Comparison of ENCODE assay signal across 8 cellular contexts in genomic region chr6:35327349-35328027, GRCh38. TPM values are rescaled to one million over a fixed set of nuclear protein-coding genes. Genes with fewer than 3 reads are reported as not detected.
DNase-seq lines count a peak whose midpoint lies in the region; ATAC-seq, FAIRE-seq and TF ChIP-seq lines count a peak whose summit lies in the region.

No MANE protein-coding gene starts in this region.

- intact Hi-C loops in HepG2 (cut with micrococcal nuclease; ENCODE audit: unreplicated experiment) = loop anchor here (1.0 kb wide), 1 partner anchor 30 kb away; the partner anchor contains the start of gene DEF6

- peak; percentile 85 for TF ChIP-seq CTCF in BJ (IDR thresholded peaks at IDR 0.05; ENCODE audit: insufficient read depth, low read depth, low read length)
- peak; percentile 70 for TF ChIP-seq CTCF in bronchial epithelial cell (IDR thresholded peaks at IDR 0.05; ENCODE audit: insufficient read depth, low read length, severe bottlenecking)
- peak; percentile 89 for TF ChIP-seq CTCF in HepG2 (CRISPR knock-in tag; IDR thresholded peaks at IDR 0.05)

- BruUV-seq in HepG2 (replicated peaks; lab: Mats Ljungman, UMichigan) = no TSS peak

- H3K4me2 ChIP-seq in HepG2 (ENCODE audit: low read depth, low read length) = peak overlapping the region; percentile 65

- DNase-seq in BJ (ENCODE audit: low read depth) (no peak), NCI-H1694 (lab: John Stamatoyannopoulos, UW) (peak; percentile 41), bronchial epithelial cell (ENCODE audit: low read depth) (peak; percentile 50), HepG2 (ENCODE audit: low spot score) (peak; percentile 71)
- DNase-seq in activated CD4-positive, CD25-positive, alpha-beta regulatory T cell treated with anti-CD3 and anti-CD28 coated beads, Interleukin-2, amount 50 U/mL, for 16 hours (ENCODE audit: low read depth, low spot score) = peak; percentile 46
- peak; percentile 49 for DNase-seq in stimulated activated CD8-positive, alpha-beta memory T cell treated with anti-CD3 and anti-CD28 coated beads, Interleukin-12 subunit alpha, Interleukin-12 subunit beta, amount 100 ng/mL, for 4 hours (ENCODE audit: low read depth)

- FAIRE-seq in bronchial epithelial cell (lab: Jason Lieb, UNC) (no peak), HepG2 (lab: Jason Lieb, UNC) (peak; percentile 88)

- H3K4me1 ChIP-seq in HepG2 (ENCODE audit: insufficient read depth, low read length) = peaks cover 45% of the 10 kb centered on the region

- CTCF ChIA-PET in BJ (lab: Yijun Ruan, JAX) (interaction anchor here (0.6 to 5.4 kb wide), 14 partner anchors 9 to 528 kb away, joined by 3 to 57 read pairs (median 4); partner anchors contain the start of genes DEF6 and PPARD), HepG2 (lab: Yijun Ruan, JAX; ENCODE audit: low intra/inter-chr PET ratio, low total read pairs) (interaction anchor here (1.5 to 4.4 kb wide), 2 partner anchors 30 to 33 kb away, joined by 18 to 35 read pairs; partner anchors contain the start of gene DEF6)

- no peaks in the 10 kb centered on the region for H4K20me1 ChIP-seq in HepG2 (ENCODE audit: insufficient read depth, low read length)

- in situ Hi-C loops in HepG2 (cut with HindIII; ENCODE audit: extremely low pct_ligation_motif_present, low pct_unique_long_range_greater_than_20kb) = no loop called here

- peak overlapping the region; percentile 29 for H2AFZ ChIP-seq in HepG2 (ENCODE audit: low read length)

- H3K4me3 ChIP-seq in BJ (ENCODE audit: low read depth, low read length) = no peak overlapping the region
- H3K4me3 ChIP-seq in bronchial epithelial cell (ENCODE audit: low read depth, low read length) = no peak overlapping the region
- no peak overlapping the region for H3K4me3 ChIP-seq in HepG2 (replicated peaks in 1 of 3; ENCODE audit: insufficient read depth in 1 of 3, low read depth in 2 of 3, low read length in 3 of 3)

- no peak for TF ChIP-seq EP300 in HepG2 (IDR thresholded peaks at IDR 0.05; ENCODE audit: low read depth in 2 of 2, low read length in 2 of 2)
- TF ChIP-seq EP300 in HepG2 (CRISPR knock-in tag; IDR thresholded peaks at IDR 0.05; ENCODE audit: borderline replicate concordance) = no peak

- 0 out of 2 replicates have a peak overlapping the region, but pooled peaks have one; percentile 25 for H3K9ac ChIP-seq in HepG2 (ENCODE audit: insufficient read depth, low read depth, low read length)

- peak; percentile 81 for TF ChIP-seq RAD21 in HepG2 (CRISPR knock-in tag; IDR thresholded peaks at IDR 0.05)

- no peak overlapping the region for H3K27ac ChIP-seq in HepG2 (ENCODE audit: extremely low read length, insufficient read depth, low read length)

- ATAC-seq in GM21390 (IDR thresholded peaks at IDR 0.05; ENCODE audit: unreplicated experiment) = peak; percentile 53
- ATAC-seq in HepG2 = peak; percentile 91
- no peak for ATAC-seq in HG02852 (IDR thresholded peaks at IDR 0.05; ENCODE audit: unreplicated experiment)

- POLR2A ChIA-PET in BJ (lab: Charles Lee) (no interaction called here), HepG2 (lab: Yijun Ruan, JAX) (interaction anchor here (1.1 to 1.4 kb wide), 6 partner anchors 8 to 108 kb away, joined by 3 to 9 read pairs (median 4); partner anchors contain the start of gene PPARD)

- H3K36me3 ChIP-seq in BJ (ENCODE audit: control insufficient read depth, insufficient read depth, low read length) (no peaks in the 10 kb centered on the region), bronchial epithelial cell (ENCODE audit: control insufficient read depth, insufficient read depth, low read length) (peaks cover 2% of the 10 kb centered on the region), HepG2 (replicated peaks in 1 of 2; ENCODE audit: control insufficient read depth in 1 of 2, insufficient read depth in 2 of 2, low read length in 2 of 2) (no peaks in the 10 kb centered on the region)

- TF ChIP-seq POLR2A in HepG2 (IDR thresholded peaks at IDR 0.05; ENCODE audit: insufficient read depth in 1 of 2, low read depth in 2 of 2, low read length in 2 of 2) = no peak

- H3K27me3 ChIP-seq in BJ (ENCODE audit: control insufficient read depth, insufficient read depth, low read length) (peaks cover 3% of the 10 kb centered on the region; the same call in 1 of the 2 replicates), bronchial epithelial cell (ENCODE audit: control insufficient read depth, insufficient read depth, low read length) (no peaks in the 10 kb centered on the region), HepG2 (ENCODE audit: control insufficient read depth in 1 of 2, insufficient read depth in 2 of 2, low read length in 2 of 2) (no peaks in the 10 kb centered on the region)

- H3K79me2 ChIP-seq in HepG2 (ENCODE audit: insufficient read depth, low read length) = no peaks in the 10 kb centered on the region

- H3K9me3 ChIP-seq in HepG2 (ENCODE audit: low read length) = no peaks in the 10 kb centered on the region

- WGBS in HepG2 (ENCODE audit: low lambda C conversion rate) = 21% methylated on average over 7 of the region's 7 CpGs

TF ChIP-seq in HepG2, 621 proteins besides CTCF, POLR2A, EP300 and RAD21 (continues in another document):
- TF ChIP-seq MTA3 (CRISPR knock-in tag; IDR thresholded peaks at IDR 0.05) (no peak), RAD51 (IDR thresholded peaks at IDR 0.05; ENCODE audit: borderline replicate concordance) (no peak), TFDP1 (CRISPR knock-in tag; IDR thresholded peaks at IDR 0.05; ENCODE audit: borderline replicate concordance) (no peak)

RNA-seq across cellular contexts. Expression of gene PPARD, which starts 14.9 kb away (rescaled TPM):
- polyA plus RNA-seq in BJ (2011; rRNA removed) (22.8 and 40.9 TPM in 2 replicates), HepG2 (2011; rRNA removed) (13.3 and 16.2 TPM in 2 replicates)
- polyA minus RNA-seq in BJ (2011; rRNA and poly(A)+ RNA removed) = 22.8 and 27.4 TPM in 2 replicates
- total RNA-seq in bronchial epithelial cell (10.3 and 16.9 TPM in 2 replicates), HepG2 (2016; rRNA removed; fragmentation: Illumina TruSeq; extraction: Trizol) (5.8 and 6.1 TPM in 2 replicates)
- 2.7 and 2.8 TPM in 2 replicates for total RNA-seq in HepG2 (2016; cell fraction: cytosol; rRNA removed; fragmentation: Illumina TruSeq; extraction: Trizol; ENCODE audit: low read depth)
- 4.8 and 5.7 TPM in 2 replicates for total RNA-seq in HepG2 (2016; cell fraction: insoluble cytoplasmic fraction; rRNA removed; fragmentation: Illumina TruSeq; extraction: Trizol)
- 6.6 and 7.6 TPM in 2 replicates for total RNA-seq in HepG2 (2016; cell fraction: membrane; rRNA removed; fragmentation: Illumina TruSeq; extraction: Trizol)
- total RNA-seq in HepG2 (2016; cell fraction: nucleus; rRNA removed; fragmentation: Illumina TruSeq; extraction: Trizol) = 3.7 and 4.7 TPM in 2 replicates
- 11.1 and 13.7 TPM in 2 replicates for polyA plus RNA-seq in HepG2 (2011; cell fraction: cytosol; rRNA removed)
- 26.3 and 29.6 TPM in 2 replicates for polyA plus RNA-seq in HepG2 (2011; cell fraction: nucleus; rRNA removed)
- 10.1 and 11.2 TPM in 2 replicates for polyA plus RNA-seq in HepG2 (2012)
- 1.9 and 2.4 TPM in 2 replicates for polyA plus RNA-seq in HepG2 (2016; cell fraction: cytosol; fragmentation: Illumina TruSeq; extraction: Trizol; ENCODE audit: low read depth)
- polyA plus RNA-seq in HepG2 (2016; cell fraction: insoluble cytoplasmic fraction; fragmentation: Illumina TruSeq; extraction: Trizol; ENCODE audit: low read depth) = 7.9 and 11.5 TPM in 2 replicates
- polyA plus RNA-seq in HepG2 (2016; cell fraction: membrane; fragmentation: Illumina TruSeq; extraction: Trizol; ENCODE audit: low read depth) = 7.6 and 8.0 TPM in 2 replicates
- polyA plus RNA-seq in HepG2 (2016; cell fraction: nucleus; fragmentation: Illumina TruSeq; extraction: Trizol; ENCODE audit: insufficient read depth, low read depth) = 16.8 and 19.6 TPM in 2 replicates
- polyA minus RNA-seq in HepG2 (2011; rRNA and poly(A)+ RNA removed; ENCODE audit: low replicate concordance) = 8.4 and 18.8 TPM in 2 replicates
- 6.6 and 6.9 TPM in 2 replicates for polyA minus RNA-seq in HepG2 (2011; cell fraction: cytosol; rRNA and poly(A)+ RNA removed)
- polyA minus RNA-seq in HepG2 (2011; cell fraction: nucleus; rRNA and poly(A)+ RNA removed) = 5.6 and 5.7 TPM in 2 replicates

RNA-seq across cellular contexts. Expression of gene DEF6, which starts 29.9 kb away (rescaled TPM):
- polyA plus RNA-seq in BJ (2011; rRNA removed) (3.7 and 4.1 TPM in 2 replicates), HepG2 (2011; rRNA removed) (5.2 and 7.4 TPM in 2 replicates)
- 1.3 and 2.8 TPM in 2 replicates for polyA minus RNA-seq in BJ (2011; rRNA and poly(A)+ RNA removed)
- total RNA-seq in bronchial epithelial cell (25.0 and 26.0 TPM in 2 replicates), HepG2 (2016; rRNA removed; fragmentation: Illumina TruSeq; extraction: Trizol) (9.6 and 10.0 TPM in 2 replicates)
- 1.9 and 2.1 TPM in 2 replicates for total RNA-seq in HepG2 (2016; cell fraction: cytosol; rRNA removed; fragmentation: Illumina TruSeq; extraction: Trizol; ENCODE audit: low read depth)
- 8.6 and 9.7 TPM in 2 replicates for total RNA-seq in HepG2 (2016; cell fraction: insoluble cytoplasmic fraction; rRNA removed; fragmentation: Illumina TruSeq; extraction: Trizol)
- total RNA-seq in HepG2 (2016; cell fraction: membrane; rRNA removed; fragmentation: Illumina TruSeq; extraction: Trizol) = 4.0 TPM in 2 replicates
- 10.5 and 10.6 TPM in 2 replicates for total RNA-seq in HepG2 (2016; cell fraction: nucleus; rRNA removed; fragmentation: Illumina TruSeq; extraction: Trizol)
- 4.6 and 6.6 TPM in 2 replicates for polyA plus RNA-seq in HepG2 (2011; cell fraction: cytosol; rRNA removed)
- 18.1 and 24.9 TPM in 2 replicates for polyA plus RNA-seq in HepG2 (2011; cell fraction: nucleus; rRNA removed)
- polyA plus RNA-seq in HepG2 (2012) = 2.9 and 3.2 TPM in 2 replicates
- 1.6 and 1.7 TPM in 2 replicates for polyA plus RNA-seq in HepG2 (2016; cell fraction: cytosol; fragmentation: Illumina TruSeq; extraction: Trizol; ENCODE audit: low read depth)
- 7.5 and 7.7 TPM in 2 replicates for polyA plus RNA-seq in HepG2 (2016; cell fraction: insoluble cytoplasmic fraction; fragmentation: Illumina TruSeq; extraction: Trizol; ENCODE audit: low read depth)
- polyA plus RNA-seq in HepG2 (2016; cell fraction: membrane; fragmentation: Illumina TruSeq; extraction: Trizol; ENCODE audit: low read depth) = 3.6 TPM in 2 replicates
- polyA plus RNA-seq in HepG2 (2016; cell fraction: nucleus; fragmentation: Illumina TruSeq; extraction: Trizol; ENCODE audit: insufficient read depth, low read depth) = 24.8 and 26.1 TPM in 2 replicates
- polyA minus RNA-seq in HepG2 (2011; rRNA and poly(A)+ RNA removed; ENCODE audit: low replicate concordance) = 0.30 and 9.6 TPM in 2 replicates
- polyA minus RNA-seq in HepG2 (2011; cell fraction: cytosol; rRNA and poly(A)+ RNA removed) = 2.5 and 2.7 TPM in 2 replicates
- 4.6 and 5.2 TPM in 2 replicates for polyA minus RNA-seq in HepG2 (2011; cell fraction: nucleus; rRNA and poly(A)+ RNA removed)
